8 cellular contexts compared by ENCODE assay signal in genomic region chr15:89874926-89875564, GRCh38. TPM values are rescaled to one million over a fixed set of nuclear protein-coding genes. Genes with fewer than 3 reads are reported as not detected.
DNase-seq lines count a peak whose midpoint lies in the region; ATAC-seq lines count a peak whose summit lies in the region.

No MANE protein-coding gene starts in this region.

- H3K4me3 Mint-ChIP-seq in activated CD4-positive, alpha-beta memory T cell treated with anti-CD3 and anti-CD28 coated beads for 36 hours = no peak overlapping the region

- H3K9me3 Mint-ChIP-seq in activated CD4-positive, alpha-beta memory T cell treated with anti-CD3 and anti-CD28 coated beads for 36 hours = no peaks in the 10 kb centered on the region

- DNase-seq in ACHN (peak; percentile 72), NCI-H82 (lab: John Stamatoyannopoulos, UW) (peak; percentile 86), dermis microvascular lymphatic vessel endothelial cell (ENCODE audit: low read depth in 2 of 2) (peak; percentile 44 to 73), medulla oblongata (ENCODE audit: extremely low spot score) (peak; percentile 77)
- peak; percentile 89 for DNase-seq in activated CD4-positive, alpha-beta memory T cell treated with anti-CD3 and anti-CD28 coated beads for 36 hours
- DNase-seq in stimulated activated CD8-positive, alpha-beta memory T cell treated with anti-CD3 and anti-CD28 coated beads, Interleukin-15, amount 100 ng/mL, for 4 hours (ENCODE audit: low read depth in 2 of 2) = peak; percentile 58 to 61

- H3K36me3 Mint-ChIP-seq in activated CD4-positive, alpha-beta memory T cell treated with anti-CD3 and anti-CD28 coated beads for 36 hours = peaks cover 8% of the 10 kb centered on the region

- in situ Hi-C loops in ACHN (cut with HindIII; ENCODE audit: low pct_ligation_motif_present, low pct_unique_long_range_greater_than_20kb, low sequenced_read_pairs) = no loop called here

- H3K27ac Mint-ChIP-seq in activated CD4-positive, alpha-beta memory T cell treated with anti-CD3 and anti-CD28 coated beads for 36 hours = no peak overlapping the region

- H3K27me3 Mint-ChIP-seq in activated CD4-positive, alpha-beta memory T cell treated with anti-CD3 and anti-CD28 coated beads for 36 hours = no peaks in the 10 kb centered on the region

- intact Hi-C loops in activated CD4-positive, alpha-beta memory T cell treated with anti-CD3 and anti-CD28 coated beads for 36 hours (cut with micrococcal nuclease) = loop anchor here (1.0 to 2.0 kb wide), 2 partner anchors 115 to 134 kb away; no protein-coding TSS in a partner anchor

- CTCF ChIA-PET in activated CD4-positive, alpha-beta memory T cell treated with anti-CD3 and anti-CD28 coated beads for 36 hours (lab: Charles Lee) = interaction anchor here (0.6 to 6.1 kb wide), 62 partner anchors 8 to 1551 kb away, joined by 3 to 163 read pairs (median 4); partner anchors contain the start of genes AP3S2, IDH2, MESP1 and SEMA4B

- ATAC-seq in GM18520 (IDR thresholded peaks at IDR 0.05; ENCODE audit: unreplicated experiment) (peak; percentile 71), HG03432 (IDR thresholded peaks at IDR 0.05; ENCODE audit: unreplicated experiment) (peak; percentile 81)

- POLR2A ChIA-PET in activated CD4-positive, alpha-beta memory T cell treated with anti-CD3 and anti-CD28 coated beads for 36 hours (lab: Charles Lee) = interaction anchor here (0.6 kb wide), 1 partner anchor 16 kb away, joined by 3 read pairs; no protein-coding TSS in a partner anchor

- peaks cover 4% of the 10 kb centered on the region for H3K4me1 Mint-ChIP-seq in activated CD4-positive, alpha-beta memory T cell treated with anti-CD3 and anti-CD28 coated beads for 36 hours (ENCODE audit: low read depth)

RNA-seq across cellular contexts. Expression of gene AP3S2, which starts 18.7 kb away (rescaled TPM):
- total RNA-seq in activated CD4-positive, alpha-beta memory T cell treated with anti-CD3 and anti-CD28 coated beads for 36 hours = 10 to 100 TPM; 17.2 to 23.5 TPM
- total RNA-seq in dermis microvascular lymphatic vessel endothelial cell = 40.8 and 42.2 TPM in 2 replicates

RNA-seq across cellular contexts. Expression of gene ARPIN, which starts 37.7 kb away (rescaled TPM):
- total RNA-seq in activated CD4-positive, alpha-beta memory T cell treated with anti-CD3 and anti-CD28 coated beads for 36 hours = under 1 TPM in 1 of 2 experiments, not detected in 1; 0.05 TPM
- 10.7 and 11.4 TPM in 2 replicates for total RNA-seq in dermis microvascular lymphatic vessel endothelial cell

Comparison
In these comparisons a context has a peak if more than half of its experiments do, and no peak if none do; other contexts are left out.
1. Peak in every context shown above with its lines: DNase-seq and ATAC-seq.
2. RNA of gene ARPIN, which starts 37.7 kb away (total RNA-seq): 10.7 to 11.4 TPM in dermis microvascular lymphatic vessel endothelial cell; 0.05 TPM in activated CD4-positive, alpha-beta memory T cell treated with anti-CD3 and anti-CD28 coated beads for 36 hours; every median in the first group is over 10 times any median in the second.